In the genomic region with DNA sequence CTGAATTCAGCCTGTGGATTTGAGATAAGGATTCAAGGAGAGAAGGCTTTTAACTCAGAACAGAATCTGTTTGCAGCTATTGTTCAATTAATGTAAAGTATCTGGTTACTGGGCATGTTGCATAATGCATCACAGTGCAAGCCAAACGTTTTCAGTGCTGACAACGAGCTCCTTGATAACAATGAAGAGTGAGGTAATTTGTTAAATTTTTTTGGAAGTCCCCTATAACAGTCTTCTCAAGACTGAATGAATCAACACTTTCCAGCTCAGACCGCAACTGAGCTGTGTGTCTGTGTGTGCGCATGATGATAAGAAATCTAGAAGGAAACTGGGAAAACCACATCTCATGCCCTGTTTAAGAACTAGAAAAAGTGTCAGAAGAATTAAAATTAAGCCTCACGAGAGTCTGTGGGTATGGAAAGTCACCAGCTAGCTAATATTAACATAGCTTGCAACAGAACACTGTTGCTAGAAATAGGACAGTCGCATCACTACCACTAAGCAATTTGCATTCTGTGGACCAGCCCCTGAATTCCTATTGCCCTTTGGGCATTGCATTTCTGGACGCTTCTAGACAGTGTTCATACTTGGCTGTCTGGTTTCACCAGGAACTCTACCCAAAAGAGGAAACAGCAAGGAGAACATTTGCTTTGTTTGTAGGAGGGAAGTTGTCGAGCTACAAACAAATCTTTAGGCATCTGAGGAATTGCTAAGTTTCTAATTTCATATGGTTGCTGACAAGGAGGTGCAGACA, we compare ENCODE assay signal across 1 cellular context.
TF ChIP-seq lines count a peak whose summit lies in the region.

No MANE protein-coding gene starts in this region.

TF ChIP-seq in K562, 482 proteins besides CTCF, POLR2A, EP300 and RAD21 (continued from another document and continues in another):
- TF ChIP-seq CREB1 (IDR thresholded peaks at IDR 0.05) (peak; percentile 60), CREB1 (CRISPR knock-in tag; IDR thresholded peaks at IDR 0.05) (no peak), MNT (conservative IDR thresholded peaks at IDR 0.05) (peak; percentile 44 to 56; a peak in 2 of 4 replicates), FOXP1 (CRISPR knock-in tag; IDR thresholded peaks at IDR 0.05) (no peak), XRCC5 (IDR thresholded peaks at IDR 0.05; ENCODE audit: low read depth, low read length) (no peak), ID3 (CRISPR knock-in tag; IDR thresholded peaks at IDR 0.05) (no peak), ID3 (tag; IDR thresholded peaks at IDR 0.05) (0 out of 2 replicates have a peak, but pooled peaks have one; percentile 53), ARID4B (CRISPR knock-in tag; IDR thresholded peaks at IDR 0.05) (no peak), TARDBP (IDR thresholded peaks at IDR 0.05) (no peak), HSF4 (CRISPR knock-in tag; IDR thresholded peaks at IDR 0.05; ENCODE audit: borderline replicate concordance) (no peak), ZNF586 (CRISPR knock-in tag; conservative IDR thresholded peaks at IDR 0.05) (no peak), PREB (CRISPR knock-in tag; IDR thresholded peaks at IDR 0.05) (no peak), ZBTB40 (IDR thresholded peaks at IDR 0.05) (no peak), ZBTB40 (CRISPR knock-in tag; IDR thresholded peaks at IDR 0.05) (no peak), CEBPG (CRISPR knock-in tag; IDR thresholded peaks at IDR 0.05) (peak; percentile 86), CEBPG (tag; conservative IDR thresholded peaks at IDR 0.05 in 1 of 2, IDR thresholded peaks at IDR 0.05 in 1 of 2) (peak; percentile 96), ZNF347 (CRISPR knock-in tag; IDR thresholded peaks at IDR 0.05; ENCODE audit: low read depth) (no peak), USF2 (CRISPR knock-in tag; IDR thresholded peaks at IDR 0.05) (no peak), TCFL5 (CRISPR knock-in tag; conservative IDR thresholded peaks at IDR 0.05) (no peak), ATF7 (IDR thresholded peaks at IDR 0.05) (peak; percentile 98), ZNF124 (CRISPR knock-in tag; IDR thresholded peaks at IDR 0.05) (no peak), NFE2 (IDR thresholded peaks at IDR 0.05; ENCODE audit: low read depth) (peak; percentile 87), CREBBP (IDR thresholded peaks at IDR 0.05; ENCODE audit: low read depth, low read length) (no peak), ZNF507 (tag; conservative IDR thresholded peaks at IDR 0.05) (no peak), ZNF408 (CRISPR knock-in tag; IDR thresholded peaks at IDR 0.05; ENCODE audit: low read depth) (no peak), TOE1 (IDR thresholded peaks at IDR 0.05; ENCODE audit: borderline replicate concordance) (no peak), TOE1 (CRISPR knock-in tag; IDR thresholded peaks at IDR 0.05; ENCODE audit: borderline replicate concordance, low read depth) (no peak), LCOR (CRISPR knock-in tag; IDR thresholded peaks at IDR 0.05) (peak; percentile 34; the same call in 1 of the 2 replicates), BRF1 (IDR thresholded peaks at IDR 0.05; ENCODE audit: borderline replicate concordance, extremely low read depth, insufficient read length) (no peak), MTA3 (IDR thresholded peaks at IDR 0.05; ENCODE audit: borderline replicate concordance) (0 out of 2 replicates have a peak, but pooled peaks have one; percentile 50), RBM39 (optimal IDR thresholded peaks at IDR 0.05; ENCODE audit: low read depth, low read length) (no peak), ZNF75A (CRISPR knock-in tag; IDR thresholded peaks at IDR 0.05) (no peak), EHMT2 (IDR thresholded peaks at IDR 0.05) (no peak), NR2C2 (CRISPR knock-in tag; IDR thresholded peaks at IDR 0.05) (no peak), NR2C2 (tag; IDR thresholded peaks at IDR 0.05) (no peak), ATF2 (CRISPR knock-in tag; IDR thresholded peaks at IDR 0.05) (no peak), DPF2 (IDR thresholded peaks at IDR 0.05) (peak; percentile 95), ZNF707 (CRISPR knock-in tag; conservative IDR thresholded peaks at IDR 0.05) (no peak)
- TF ChIP-seq, protein P1, sequence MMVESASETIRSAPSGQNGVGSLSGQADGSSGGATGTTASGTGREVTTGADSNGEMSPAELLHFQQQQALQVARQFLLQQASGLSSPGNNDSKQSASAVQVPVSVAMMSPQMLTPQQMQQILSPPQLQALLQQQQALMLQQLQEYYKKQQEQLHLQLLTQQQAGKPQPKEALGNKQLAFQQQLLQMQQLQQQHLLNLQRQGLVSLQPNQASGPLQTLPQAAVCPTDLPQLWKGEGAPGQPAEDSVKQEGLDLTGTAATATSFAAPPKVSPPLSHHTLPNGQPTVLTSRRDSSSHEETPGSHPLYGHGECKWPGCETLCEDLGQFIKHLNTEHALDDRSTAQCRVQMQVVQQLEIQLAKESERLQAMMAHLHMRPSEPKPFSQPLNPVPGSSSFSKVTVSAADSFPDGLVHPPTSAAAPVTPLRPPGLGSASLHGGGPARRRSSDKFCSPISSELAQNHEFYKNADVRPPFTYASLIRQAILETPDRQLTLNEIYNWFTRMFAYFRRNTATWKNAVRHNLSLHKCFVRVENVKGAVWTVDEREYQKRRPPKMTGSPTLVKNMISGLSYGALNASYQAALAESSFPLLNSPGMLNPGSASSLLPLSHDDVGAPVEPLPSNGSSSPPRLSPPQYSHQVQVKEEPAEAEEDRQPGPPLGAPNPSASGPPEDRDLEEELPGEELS (CRISPR knock-in tag; IDR thresholded peaks at IDR 0.05; ENCODE audit: borderline replicate concordance): no peak
